In genomic region chr14:102593841-102594170, GRCh38 we compare ENCODE assay signal across 8 cellular contexts. TPM values are rescaled to one million over a fixed set of nuclear protein-coding genes. Genes with fewer than 3 reads are reported as not detected.
DNase-seq lines count a peak whose midpoint lies in the region; ATAC-seq and TF ChIP-seq lines count a peak whose summit lies in the region.

No MANE protein-coding gene starts in this region.

- H3K27ac ChIP-seq in right atrium auricular region, result peak overlapping the region; percentile 98
- H3K27ac ChIP-seq in thyroid gland, result peak overlapping the region in 2 of 3 donors; percentile 92 to 97

- peak overlapping the region; percentile 48 to 70 for H3K27ac Mint-ChIP-seq in activated naive CD4-positive, alpha-beta T cell treated with anti-CD3 and anti-CD28 coated beads, Interleukin-2, amount 50 U/mL, for 72 hours

- no peak for ATAC-seq in left cardiac atrium
- ATAC-seq in activated naive CD4-positive, alpha-beta T cell treated with anti-CD3 and anti-CD28 coated beads, Interleukin-2, amount 50 U/mL, for 72 hours, result no peak
- ATAC-seq in GM18517 (IDR thresholded peaks at IDR 0.05; ENCODE audit: unreplicated experiment), result no peak
- ATAC-seq in GM18870 (IDR thresholded peaks at IDR 0.05; ENCODE audit: unreplicated experiment), result no peak

- H3K4me1 ChIP-seq in right atrium auricular region (peaks cover 0 to 29% of the 10 kb centered on the region in 2 donors), thyroid gland (peaks cover 13 to 14% of the 10 kb centered on the region in 2 donors)

- no peak for TF ChIP-seq POLR2A in thyroid gland (IDR thresholded peaks at IDR 0.05)

- DNase-seq in right atrium auricular region (ENCODE audit: low spot score) (no peak), left cardiac atrium (no peak), kidney epithelial cell (ENCODE audit: low read depth) (no peak), thyroid gland (no peak), NCI-H345 treated with DMSO at 0.1 percent for 48 hours (lab: John Stamatoyannopoulos, UW; ENCODE audit: unreplicated experiment) (no peak)
- DNase-seq in activated naive CD4-positive, alpha-beta T cell treated with anti-CD3 and anti-CD28 coated beads, Interleukin-2, amount 50 U/mL, for 72 hours (ENCODE audit: low spot score in 2 of 2), result no peak

- H3K9me3 ChIP-seq in right atrium auricular region, result no peaks in the 10 kb centered on the region
- no peaks in the 10 kb centered on the region for H3K9me3 ChIP-seq in thyroid gland

- H3K36me3 ChIP-seq in right atrium auricular region, result no peaks in the 10 kb centered on the region
- no peaks in the 10 kb centered on the region for H3K36me3 ChIP-seq in kidney epithelial cell (ENCODE audit: control insufficient read depth, insufficient read depth, low read length)
- H3K36me3 ChIP-seq in thyroid gland, result no peaks in the 10 kb centered on the region

- peak overlapping the region; percentile 73 to 98 for H3K4me3 ChIP-seq in right atrium auricular region
- H3K4me3 ChIP-seq in kidney epithelial cell (ENCODE audit: low read depth, low read length), result peak overlapping the region; percentile 76
- H3K4me3 ChIP-seq in thyroid gland (replicated peaks in 1 of 3), result peak overlapping the region; percentile 85 to 98 (median 86)

- H3K9me3 Mint-ChIP-seq in activated naive CD4-positive, alpha-beta T cell treated with anti-CD3 and anti-CD28 coated beads, Interleukin-2, amount 50 U/mL, for 72 hours, result no peaks in the 10 kb centered on the region

- intact Hi-C loops in left cardiac atrium (cut with DNase I), result loop anchor here in 1 of 2 donors (5.0 kb wide), 1 partner anchor 72 kb away; no protein-coding TSS in a partner anchor
- intact Hi-C loops in thyroid gland (cut with DNase I), result no loop called here

- H3K36me3 Mint-ChIP-seq in activated naive CD4-positive, alpha-beta T cell treated with anti-CD3 and anti-CD28 coated beads, Interleukin-2, amount 50 U/mL, for 72 hours, result peaks cover 5 to 10% of the 10 kb centered on the region in 2 donors

- WGBS in thyroid gland, 2 donors, result 4 to 7% methylated on average over 6 of the region's 6 CpGs

- H3K27me3 ChIP-seq in right atrium auricular region, result no peaks in the 10 kb centered on the region
- H3K27me3 ChIP-seq in kidney epithelial cell (ENCODE audit: control insufficient read depth, insufficient read depth, low read length), result no peaks in the 10 kb centered on the region
- no peaks in the 10 kb centered on the region for H3K27me3 ChIP-seq in thyroid gland

- TF ChIP-seq CTCF in right atrium auricular region (IDR thresholded peaks at IDR 0.05) (no peak), kidney epithelial cell (IDR thresholded peaks at IDR 0.05; ENCODE audit: insufficient read depth, low read length, poor library complexity, severe bottlenecking) (no peak), thyroid gland (IDR thresholded peaks at IDR 0.05) (no peak)

RNA-seq across cellular contexts. Expression of gene RCOR1, which starts 1.4 kb away (rescaled TPM):
- total RNA-seq in right atrium auricular region (1 to 10 TPM; 8.4 to 8.7 TPM), left cardiac atrium (10 to 100 TPM; 11.3 to 14.9 TPM), kidney epithelial cell (13.1 and 13.4 TPM in 2 replicates), thyroid gland (10 to 100 TPM in 3 of 4 donors, 1 to 10 TPM in 1; 9.4 to 14.2 (median 11.3) TPM)
- 10 to 100 TPM; 22.6 to 23.7 TPM for total RNA-seq in activated naive CD4-positive, alpha-beta T cell treated with anti-CD3 and anti-CD28 coated beads, Interleukin-2, amount 50 U/mL, for 72 hours
